27 cellular contexts compared by ENCODE assay signal in genomic region chr10:44888861-44889260, GRCh38. TPM values are rescaled to one million over a fixed set of nuclear protein-coding genes. Genes with fewer than 3 reads are reported as not detected.
"Had no signal": no experiment of that assay in that cellular context is flagged by ENCODE, and none has a peak within 500 bp of the region (broad histone marks: within the 10 kb centered on the region; RNA-seq: fewer than 3 reads in every experiment).

No MANE protein-coding gene starts in this region.

- H3K4me1 ChIP-seq: SJSA1 had no signal

- H3K36me3 ChIP-seq: SJSA1 had no signal

- H3K9me3 ChIP-seq: SJSA1 had no signal

- H3K4me2 ChIP-seq: KMS-11 had no signal

- H3K27ac Mint-ChIP-seq: IgD-negative memory B cell had no signal

- H3K9me3 Mint-ChIP-seq: IgD-negative memory B cell had no signal

- FAIRE-seq: HTR-8/SVneo, K562, RCC 7860 had no signal

- H3K27me3 ChIP-seq: SJSA1 had no signal

- H3K4me3 ChIP-seq: K562, SJSA1, SK-N-MC had no signal

- H3K27me3 Mint-ChIP-seq: IgD-negative memory B cell had no signal

- DNase-seq: Kasumi-1, NCI-H1092, NCI-H1105 treated with DMSO at 0.1 percent for 48 hours, NCI-H1417 treated with DMSO at 0.1 percent for 48 hours, NCI-H146, NCI-H1694 treated with DMSO at 0.1 percent for 48 hours, NCI-H1930, NCI-H2081 treated with DMSO at 0.1 percent for 48 hours, NCI-H2171, NCI-H226, NCI-H446, NCI-H510A, NCI-H524 treated with DMSO at 0.1 percent for 48 hours, NCI-H69, NCI-H774, Right ventricle myocardium superior, RPMI8226, SIG-M5 had no signal

- H3K27ac ChIP-seq: HL-60, KMS-11, SJSA1, SK-N-MC had no signal

- H3K9ac ChIP-seq: KMS-11 had no signal

- H3K4me1 Mint-ChIP-seq: IgD-negative memory B cell had no signal

- H3K4me3 Mint-ChIP-seq: IgD-negative memory B cell had no signal

- ATAC-seq: K562 had no signal

RNA-seq across cellular contexts. Expression of gene TMEM72, which starts 22.3 kb away (rescaled TPM):
- total RNA-seq: K562, MCF 10A, Right ventricle myocardium superior, SJSA1 had no signal
- polyA plus RNA-seq: IgD-negative memory B cell, K562 had no signal
